ENCODE assay signal across 27 cellular contexts in the genomic region with DNA sequence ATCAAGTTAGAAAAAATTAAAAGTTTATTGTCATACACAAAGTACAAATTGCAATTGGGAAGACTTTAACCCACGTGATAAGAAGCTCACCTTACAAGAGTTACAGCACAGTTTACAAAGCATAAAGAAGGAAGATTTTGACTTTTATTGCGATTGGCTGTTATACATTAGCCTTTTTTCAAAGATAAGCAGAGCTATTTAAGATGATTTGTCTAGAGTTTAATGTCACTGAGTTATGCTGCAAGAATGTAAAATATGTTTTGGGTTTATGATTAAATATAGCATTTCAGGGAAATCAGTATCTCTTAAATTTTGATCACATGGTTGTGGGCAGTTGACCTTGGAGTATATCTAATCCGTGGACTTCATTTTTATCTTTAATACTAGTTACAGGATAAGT.
DNase-seq lines count a peak whose midpoint lies in the region; ATAC-seq and TF ChIP-seq lines count a peak whose summit lies in the region.
"Had no signal": no experiment of that assay in that cellular context is flagged by ENCODE, and none has a peak within 500 bp of the region (broad histone marks: within the 10 kb centered on the region; RNA-seq: fewer than 3 reads in every experiment).

No MANE protein-coding gene starts in this region.

- TF ChIP-seq CTCF in PC-3 (conservative IDR thresholded peaks at IDR 0.05; ENCODE audit: low read depth, low read length), result no peak
- TF ChIP-seq CTCF in omental fat pad (IDR thresholded peaks at IDR 0.05), result no peak

- H3K27ac ChIP-seq in PC-3 (ENCODE audit: low read length), result no peak overlapping the region
- no peak overlapping the region for H3K27ac ChIP-seq in CD8-positive, alpha-beta memory T cell (ENCODE audit: low read depth, low read length)
- H3K27ac ChIP-seq: transverse colon had no signal

- no peak overlapping the region for H3K4me3 Mint-ChIP-seq in activated naive CD4-positive, alpha-beta T cell treated with anti-CD3 and anti-CD28 coated beads, Interleukin-2, amount 10 ng/mL, durations not matched to agents 7 days and 5 days
- H3K4me3 Mint-ChIP-seq in CD8-positive, alpha-beta memory T cell, result no peak overlapping the region
- H3K4me3 Mint-ChIP-seq: activated T-cell treated with anti-CD3 and anti-CD28 coated beads, Interleukin-2, amount 50 U/mL, for 24 hours; CD4-positive, alpha-beta T cell; naive B cell; stimulated activated naive CD8-positive, alpha-beta T cell treated with anti-CD3 and anti-CD28 coated beads, Interleukin-15, Interleukin-2, amounts not matched to agents 100 ng/mL and 50 ng/mL, for 24 hours had no signal

- no peaks in the 10 kb centered on the region for H4K20me1 ChIP-seq in PC-3 (ENCODE audit: low read length)

- H3K4me3 ChIP-seq in PC-3 (ENCODE audit: low read length), result no peak overlapping the region
- no peak overlapping the region for H3K4me3 ChIP-seq in CD8-positive, alpha-beta memory T cell (ENCODE audit: low read length)
- H3K4me3 ChIP-seq: transverse colon had no signal

- no peaks in the 10 kb centered on the region for H3K36me3 Mint-ChIP-seq in activated naive CD4-positive, alpha-beta T cell treated with anti-CD3 and anti-CD28 coated beads, Interleukin-2, amount 10 ng/mL, durations not matched to agents 7 days and 5 days
- H3K36me3 Mint-ChIP-seq in CD8-positive, alpha-beta memory T cell, result no peaks in the 10 kb centered on the region
- H3K36me3 Mint-ChIP-seq: naive B cell had no signal

- H3K36me3 ChIP-seq in PC-3 (ENCODE audit: low read depth, low read length), result no peaks in the 10 kb centered on the region
- H3K36me3 ChIP-seq in CD8-positive, alpha-beta memory T cell (ENCODE audit: insufficient read depth, low read length), result no peaks in the 10 kb centered on the region
- H3K36me3 ChIP-seq: transverse colon had no signal

- no peak overlapping the region for H3K27ac Mint-ChIP-seq in activated naive CD4-positive, alpha-beta T cell treated with anti-CD3 and anti-CD28 coated beads, Interleukin-2, amount 10 ng/mL, durations not matched to agents 7 days and 5 days
- H3K27ac Mint-ChIP-seq in CD8-positive, alpha-beta memory T cell, result no peak overlapping the region
- H3K27ac Mint-ChIP-seq: activated T-cell treated with anti-CD3 and anti-CD28 coated beads, Interleukin-2, amount 50 U/mL, for 24 hours; CD4-positive, alpha-beta T cell; naive B cell; stimulated activated naive CD8-positive, alpha-beta T cell treated with anti-CD3 and anti-CD28 coated beads, Interleukin-15, Interleukin-2, amounts not matched to agents 100 ng/mL and 50 ng/mL, for 24 hours had no signal

- no TSS peak for BruUV-seq in PC-3 (replicated peaks; lab: Mats Ljungman, UMichigan)

- ATAC-seq in PC-3 (peak; percentile 51), omental fat pad (ENCODE audit: low FRiP score) (peak; percentile 37), GM19397 (IDR thresholded peaks at IDR 0.05; ENCODE audit: unreplicated experiment) (no peak)

- no peaks in the 10 kb centered on the region for H3K79me2 ChIP-seq in PC-3 (ENCODE audit: low read length)

- intact Hi-C loops in PC-3 (cut with micrococcal nuclease), result no loop called here

- no peaks in the 10 kb centered on the region for H3K9me2 ChIP-seq in PC-3 (replicated peaks; ENCODE audit: low read length)

- no peaks in the 10 kb centered on the region for H3K4me1 Mint-ChIP-seq in activated naive CD4-positive, alpha-beta T cell treated with anti-CD3 and anti-CD28 coated beads, Interleukin-2, amount 10 ng/mL, durations not matched to agents 7 days and 5 days
- H3K4me1 Mint-ChIP-seq in CD8-positive, alpha-beta memory T cell, result no peaks in the 10 kb centered on the region
- H3K4me1 Mint-ChIP-seq: naive B cell had no signal

- peak overlapping the region; percentile 13; the same call in 1 of the 2 replicates for H2AFZ ChIP-seq in PC-3 (ENCODE audit: low read length)

- H3K9me3 ChIP-seq in PC-3 (ENCODE audit: low read length), result no peaks in the 10 kb centered on the region
- no peaks in the 10 kb centered on the region for H3K9me3 ChIP-seq in CD8-positive, alpha-beta memory T cell (ENCODE audit: low read length)
- H3K9me3 ChIP-seq: transverse colon had no signal

- no peak overlapping the region for H3K9ac ChIP-seq in PC-3 (ENCODE audit: low read length)

- H3K4me1 ChIP-seq in PC-3 (ENCODE audit: insufficient read depth, low read length), result peaks cover 8% of the 10 kb centered on the region
- no peaks in the 10 kb centered on the region for H3K4me1 ChIP-seq in CD8-positive, alpha-beta memory T cell (ENCODE audit: insufficient read depth, low read length)
- H3K4me1 ChIP-seq: transverse colon had no signal

- H3F3A ChIP-seq in PC-3 (ENCODE audit: low read length, unreplicated experiment), result no peaks in the 10 kb centered on the region

- peaks cover 8% of the 10 kb centered on the region for H3K9me3 Mint-ChIP-seq in activated naive CD4-positive, alpha-beta T cell treated with anti-CD3 and anti-CD28 coated beads, Interleukin-2, amount 10 ng/mL, durations not matched to agents 7 days and 5 days
- H3K9me3 Mint-ChIP-seq in CD8-positive, alpha-beta memory T cell, result peaks cover 2 to 29% (median 7%) of the 10 kb centered on the region in 5 donors
- H3K9me3 Mint-ChIP-seq: stimulated activated naive CD8-positive, alpha-beta T cell treated with anti-CD3 and anti-CD28 coated beads, Interleukin-15, Interleukin-2, amounts not matched to agents 100 ng/mL and 50 ng/mL, for 24 hours had no signal

- no peaks in the 10 kb centered on the region for H3K27me3 Mint-ChIP-seq in activated naive CD4-positive, alpha-beta T cell treated with anti-CD3 and anti-CD28 coated beads, Interleukin-2, amount 10 ng/mL, durations not matched to agents 7 days and 5 days
- no peaks in the 10 kb centered on the region for H3K27me3 Mint-ChIP-seq in CD8-positive, alpha-beta memory T cell
- H3K27me3 Mint-ChIP-seq: activated T-cell treated with anti-CD3 and anti-CD28 coated beads, Interleukin-2, amount 50 U/mL, for 24 hours; CD4-positive, alpha-beta T cell; naive B cell; stimulated activated naive CD8-positive, alpha-beta T cell treated with anti-CD3 and anti-CD28 coated beads, Interleukin-15, Interleukin-2, amounts not matched to agents 100 ng/mL and 50 ng/mL, for 24 hours had no signal

- peak overlapping the region; percentile 33; the same call in 1 of the 2 replicates for H3K4me2 ChIP-seq in PC-3 (ENCODE audit: low read length)

- H3K27me3 ChIP-seq in PC-3 (ENCODE audit: low read length), result no peaks in the 10 kb centered on the region
- no peaks in the 10 kb centered on the region for H3K27me3 ChIP-seq in CD8-positive, alpha-beta memory T cell (ENCODE audit: insufficient read depth, low read length, poor library complexity, severe bottlenecking)
- H3K27me3 ChIP-seq: transverse colon had no signal

- peak; percentile 56 for DNase-seq in EL
- peak; percentile 53 for DNase-seq in PC-3
- peak; percentile 53 for DNase-seq in fibroblast of peridontal ligament (ENCODE audit: extremely low read depth)
- no peak for DNase-seq in omental fat pad (ENCODE audit: low spot score)
- DNase-seq in activated naive CD4-positive, alpha-beta T cell treated with anti-CD3 and anti-CD28 coated beads, Interleukin-2, amount 10 ng/mL, durations not matched to agents 7 days and 5 days, result no peak
- no peak for DNase-seq in AG08396 (ENCODE audit: low spot score)
- DNase-seq in CD8-positive, alpha-beta memory T cell, result no peak
- DNase-seq: activated CD4-positive, CD25-positive, alpha-beta regulatory T cell treated with anti-CD3 and anti-CD28 coated beads, Interleukin-2, amount 50 U/mL, for 72 hours; activated CD8-positive, alpha-beta memory T cell treated with anti-CD3 and anti-CD28 coated beads for 24 hours; activated naive CD4-positive, alpha-beta T cell; activated T-cell treated with anti-CD3 and anti-CD28 coated beads, Interleukin-2, amount 50 U/mL, for 24 hours; CD4-positive, alpha-beta T cell; GF-D8; Kasumi-1; kidney glomerular epithelial cell; mesenchymal stem cell; naive B cell; NCI-H1048; NCI-H187 treated with DMSO at 0.1 percent for 48 hours; NCI-H2227 treated with DMSO at 0.1 percent for 48 hours; NCI-H748 treated with DMSO at 0.1 percent for 48 hours; nucleus accumbens; stimulated activated CD4-positive, alpha-beta T cell treated with anti-CD3 and anti-CD28 coated beads, Interleukin-12 subunit alpha, Interleukin-12 subunit beta, amount 100 ng/mL, for 4 hours; stimulated activated CD4-positive, alpha-beta T cell treated with anti-CD3 and anti-CD28 coated beads, Interleukin-4, amount 100 ng/mL, for 4 hours; transverse colon had no signal

- CTCF ChIA-PET in PC-3 (lab: Charles Lee), result interaction anchor here (0.6 to 0.7 kb wide), 2 partner anchors 104 to 938 kb away, joined by 3 to 4 read pairs; no protein-coding TSS in a partner anchor
- CTCF ChIA-PET in activated naive CD4-positive, alpha-beta T cell treated with anti-CD3 and anti-CD28 coated beads, Interleukin-2, amount 10 ng/mL, durations not matched to agents 7 days and 5 days (lab: Charles Lee), result no interaction called here
- CTCF ChIA-PET in CD8-positive, alpha-beta memory T cell (lab: Charles Lee), result no interaction called here

- POLR2A ChIA-PET in PC-3 (lab: Charles Lee; ENCODE audit: unreplicated experiment), result no interaction called here
- POLR2A ChIA-PET in CD8-positive, alpha-beta memory T cell (lab: Charles Lee), result no interaction called here

Comparison
In these comparisons a context has a peak if more than half of its experiments do, and no peak if none do; other contexts are left out.
1. DNase-seq: peak in EL (single experiment), PC-3 (single experiment) and fibroblast of peridontal ligament (single experiment); none in omental fat pad (single experiment), activated naive CD4-positive, alpha-beta T cell treated with anti-CD3 and anti-CD28 coated beads, Interleukin-2, amount 10 ng/mL, durations not matched to agents 7 days and 5 days (single experiment), AG08396 (single experiment) and CD8-positive, alpha-beta memory T cell (0 of 5).